ENCODE assay signal across 8 cellular contexts in the genomic region with DNA sequence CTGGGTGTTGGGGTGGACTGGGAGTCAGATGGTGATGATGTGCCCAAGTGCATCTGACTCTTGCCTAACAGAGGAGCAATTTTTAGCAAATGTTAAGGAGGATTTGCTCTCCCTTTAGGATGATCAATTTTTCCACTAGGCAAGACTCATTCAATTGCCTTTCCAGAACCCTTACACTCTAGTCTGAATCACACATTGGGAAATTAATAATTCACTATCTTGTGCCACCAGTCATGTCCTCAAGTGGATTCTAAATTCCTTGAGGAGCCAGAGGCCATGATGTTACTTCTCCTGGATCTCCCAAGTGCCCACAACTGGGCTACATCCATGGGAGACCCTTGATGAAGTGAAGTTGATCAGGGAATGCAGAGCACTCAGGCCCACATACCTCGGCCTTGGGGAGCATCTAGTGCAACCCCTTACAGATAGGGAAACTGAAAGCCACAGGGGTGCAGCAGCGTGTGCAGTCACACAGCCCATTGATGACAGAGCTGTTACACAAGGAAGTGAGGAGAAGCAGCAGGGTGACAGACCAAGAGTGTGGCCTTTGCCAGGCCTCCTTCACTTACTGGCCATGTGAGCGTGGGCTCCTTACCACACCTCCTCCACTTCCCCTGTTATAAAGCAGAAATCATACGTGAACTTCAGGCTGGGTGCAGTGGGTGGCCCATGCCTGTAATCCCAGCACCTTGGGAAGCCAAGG.
A peak's percentile ranks its signal among the peaks of the same experiment; 100 is the strongest.
DNase-seq lines count a peak whose midpoint lies in the region; ATAC-seq and FAIRE-seq lines count a peak whose summit lies in the region.

No MANE protein-coding gene starts in this region.

- DNase-seq in GM19240 (ENCODE audit: insufficient read length, low spot score) (peak; percentile 58), HTR-8/SVneo (ENCODE audit: insufficient read length, low spot score) (no peak), NCI-H510A (lab: John Stamatoyannopoulos, UW) (no peak), NCI-H345 (lab: John Stamatoyannopoulos, UW) (no peak), HPDE6-E6E7 (ENCODE audit: extremely low spot score) (no peak)

- no peaks in the 10 kb centered on the region for H3K36me3 ChIP-seq in BLaER1

- H3K27me3 Mint-ChIP-seq in activated T-helper 17 cell treated with anti-CD3 and anti-CD28 coated beads, Interleukin-2, amount 50 U/mL, for 72 hours: peaks cover 7% of the 10 kb centered on the region

- peak overlapping the region; percentile 77 for H3K4me2 ChIP-seq in BLaER1

- H3K4me3 Mint-ChIP-seq in activated T-helper 17 cell treated with anti-CD3 and anti-CD28 coated beads, Interleukin-2, amount 50 U/mL, for 72 hours: no peak overlapping the region

- H3K4me1 Mint-ChIP-seq in activated T-helper 17 cell treated with anti-CD3 and anti-CD28 coated beads, Interleukin-2, amount 50 U/mL, for 72 hours: no peaks in the 10 kb centered on the region

- H3K4me1 ChIP-seq in BLaER1: peaks cover 42% of the 10 kb centered on the region

- H3K9ac ChIP-seq in BLaER1: no peak overlapping the region

- no peaks in the 10 kb centered on the region for H3K27me3 ChIP-seq in BLaER1

- no peaks in the 10 kb centered on the region for H3K9me3 Mint-ChIP-seq in activated T-helper 17 cell treated with anti-CD3 and anti-CD28 coated beads, Interleukin-2, amount 50 U/mL, for 72 hours

- no peaks in the 10 kb centered on the region for H4K20me1 ChIP-seq in BLaER1

- FAIRE-seq in HTR-8/SVneo (lab: Jason Lieb, UNC): no peak

- H3K27ac Mint-ChIP-seq in activated T-helper 17 cell treated with anti-CD3 and anti-CD28 coated beads, Interleukin-2, amount 50 U/mL, for 72 hours: no peak overlapping the region

- no peak overlapping the region for H3K4me3 ChIP-seq in BLaER1

- ATAC-seq in HG03097 (IDR thresholded peaks at IDR 0.05; ENCODE audit: low FRiP score, unreplicated experiment): peak; percentile 98
- peak; percentile 40 for ATAC-seq in activated T-helper 17 cell treated with anti-CD3 and anti-CD28 coated beads, Interleukin-2, amount 50 U/mL, for 72 hours (replicated peaks)

- no peaks in the 10 kb centered on the region for H3K36me3 Mint-ChIP-seq in activated T-helper 17 cell treated with anti-CD3 and anti-CD28 coated beads, Interleukin-2, amount 50 U/mL, for 72 hours (ENCODE audit: low read depth)

- no peaks in the 10 kb centered on the region for H3K9me3 ChIP-seq in BLaER1

- H3K27ac ChIP-seq in BLaER1: peak overlapping the region; percentile 68
